8 cellular contexts compared by ENCODE assay signal in genomic region chr3:155745795-155746550, GRCh38. TPM values are rescaled to one million over a fixed set of nuclear protein-coding genes. Genes with fewer than 3 reads are reported as not detected.
DNase-seq lines count a peak whose midpoint lies in the region; ATAC-seq, FAIRE-seq and TF ChIP-seq lines count a peak whose summit lies in the region.

No MANE protein-coding gene starts in this region.

- no peaks in the 10 kb centered on the region for H3K9me3 ChIP-seq in mesodermal cell (ENCODE audit: control insufficient read depth, low read length)

- TF ChIP-seq POLR2A in H54 (IDR thresholded peaks at IDR 0.05; ENCODE audit: low read depth, low read length): no peak

- no peak for TF ChIP-seq CTCF in dorsolateral prefrontal cortex (IDR thresholded peaks at IDR 0.05 in 54 of 56, conservative IDR thresholded peaks at IDR 0.05 in 2 of 56; ENCODE audit: low read depth in 1 of 56, partially characterized antibody in 56 of 56)

- DNase-seq in H54 (ENCODE audit: insufficient read length, low spot score): peak; percentile 58
- DNase-seq in NCI-H345 (lab: John Stamatoyannopoulos, UW): peak; percentile 63
- DNase-seq in dorsolateral prefrontal cortex: peak in 4 of 10 donors; percentile 21 to 74 (median 29)
- DNase-seq in activated gamma-delta T cell treated with Interleukin-2 at 50 U/mL for 16 hours: no peak
- DNase-seq in stimulated activated CD8-positive, alpha-beta memory T cell treated with anti-CD3 and anti-CD28 coated beads, Interleukin-4, amount 100 ng/mL, for 48 hours: no peak

- peaks cover 3% of the 10 kb centered on the region for H3K4me1 ChIP-seq in mesodermal cell (ENCODE audit: control insufficient read depth, insufficient read depth, low read length, poor library complexity, severe bottlenecking)

- intact Hi-C loops in dorsolateral prefrontal cortex (cut with DNase I): loop anchor here (5.0 kb wide), 2 partner anchors 39 to 126 kb away; partner anchors contain the start of gene GMPS (in 2 of the 2)

- H3K36me3 ChIP-seq in mesodermal cell (ENCODE audit: control insufficient read depth, insufficient read depth, low read length): no peaks in the 10 kb centered on the region

- WGBS in mesodermal cell (ENCODE audit: insufficient coverage in 2 of 2), 2 experiments: 11 to 15% methylated on average over 8 to 10 of the region's 19 CpGs

- ATAC-seq in GM21529 (IDR thresholded peaks at IDR 0.05; ENCODE audit: unreplicated experiment) (no peak), HG03135 (IDR thresholded peaks at IDR 0.05; ENCODE audit: unreplicated experiment) (no peak)

- no peaks in the 10 kb centered on the region for H3K27me3 ChIP-seq in dorsolateral prefrontal cortex

- peak; percentile 87 for FAIRE-seq in H54 (lab: Jason Lieb, UNC)

- H3K4me3 ChIP-seq in dorsolateral prefrontal cortex (peak overlapping the region in 58 of 59 donors; percentile 22 to 92 (median 76)), mesodermal cell (ENCODE audit: extremely low read depth, insufficient read depth, low read length, poor library complexity, severe bottlenecking) (no peak overlapping the region)

- H3K27ac ChIP-seq in dorsolateral prefrontal cortex (peak overlapping the region in 9 of 59 donors; percentile 3 to 54 (median 24)), mesodermal cell (ENCODE audit: low read depth, low read length, severe bottlenecking) (peak overlapping the region; percentile 25)

RNA-seq across cellular contexts. Expression of gene PLCH1, which starts 1.1 kb away (rescaled TPM):
- total RNA-seq in dorsolateral prefrontal cortex: 10 to 100 TPM in 115 of 120 experiments, 1 to 10 TPM in 5; 7.6 to 36.4 (median 17.8) TPM
- polyA plus RNA-seq in mesodermal cell (2013, experiment 1 of 2): 1.9 TPM
- 1.7 TPM for polyA plus RNA-seq in mesodermal cell (2013, experiment 2 of 2)

Comparison
In these comparisons a context has a peak if more than half of its experiments do, and no peak if none do; other contexts are left out.
1. DNase-seq: peak in H54 (single experiment) and NCI-H345 (single experiment); none in activated gamma-delta T cell treated with Interleukin-2 at 50 U/mL for 16 hours (single experiment) and stimulated activated CD8-positive, alpha-beta memory T cell treated with anti-CD3 and anti-CD28 coated beads, Interleukin-4, amount 100 ng/mL, for 48 hours (single experiment).